In the genomic region with DNA sequence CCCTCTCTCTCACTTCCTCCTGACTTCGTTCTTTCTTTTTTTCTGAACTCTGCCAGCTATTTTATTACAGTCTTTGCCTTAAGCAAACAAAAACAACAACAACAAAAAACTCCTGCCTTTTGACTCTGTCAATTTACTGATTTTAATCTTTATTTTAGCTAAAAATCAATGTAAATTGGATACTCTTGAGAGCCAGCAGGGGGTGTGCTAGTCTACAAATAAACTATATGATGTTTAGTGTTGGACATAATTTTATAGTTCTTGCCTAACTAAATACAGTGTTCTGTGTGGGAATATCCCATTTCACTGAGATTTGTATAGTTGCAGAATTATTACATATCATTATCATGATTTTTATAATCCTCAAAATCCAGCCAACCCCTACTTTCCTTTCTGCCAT, we compare ENCODE assay signal across 17 cellular contexts.
DNase-seq lines count a peak whose midpoint lies in the region; ATAC-seq and TF ChIP-seq lines count a peak whose summit lies in the region.
"Had no signal": no experiment of that assay in that cellular context is flagged by ENCODE, and none has a peak within 500 bp of the region (broad histone marks: within the 10 kb centered on the region; RNA-seq: fewer than 3 reads in every experiment).

No MANE protein-coding gene starts in this region.

- no peaks in the 10 kb centered on the region for H3K4me1 ChIP-seq in Loucy (ENCODE audit: insufficient read depth, low read length, poor library complexity, severe bottlenecking)
- H3K4me1 ChIP-seq in body of pancreas: peaks cover 4% of the 10 kb centered on the region
- no peaks in the 10 kb centered on the region for H3K4me1 ChIP-seq in lower lobe of right lung

- no peak overlapping the region for H2AFZ ChIP-seq in Loucy (ENCODE audit: low read length)

- no peaks in the 10 kb centered on the region for H4K20me1 ChIP-seq in Loucy (ENCODE audit: insufficient read depth, low read length, poor library complexity, severe bottlenecking)

- no peaks in the 10 kb centered on the region for H3K4me1 Mint-ChIP-seq in immature natural killer cell
- H3K4me1 Mint-ChIP-seq in activated CD4-positive, alpha-beta T cell treated with anti-CD3 and anti-CD28 coated beads, Interleukin-2, amount 10 ng/mL, durations not matched to agents 24 days and 14 days: no peaks in the 10 kb centered on the region
- H3K4me1 Mint-ChIP-seq: activated B cell treated with CpG ODN at 0.5 μM for 24 hours, naive B cell had no signal

- H3K9ac ChIP-seq in Loucy (ENCODE audit: low read depth, low read length, poor library complexity, severe bottlenecking): no peak overlapping the region

- peaks cover 0 to 1% (median 0%) of the 10 kb centered on the region in 3 donors for H3K27me3 Mint-ChIP-seq in immature natural killer cell (ENCODE audit: low read depth in 3 of 3)
- no peaks in the 10 kb centered on the region for H3K27me3 Mint-ChIP-seq in activated CD4-positive, alpha-beta T cell treated with anti-CD3 and anti-CD28 coated beads, Interleukin-2, amount 10 ng/mL, durations not matched to agents 24 days and 14 days
- H3K27me3 Mint-ChIP-seq: activated B cell treated with CpG ODN at 0.5 μM for 24 hours, naive B cell had no signal

- H3K36me3 ChIP-seq in Loucy (ENCODE audit: insufficient read depth, low read length) (no peaks in the 10 kb centered on the region), body of pancreas (replicated peaks in 1 of 2; ENCODE audit: insufficient read depth in 1 of 2, low read depth in 2 of 2) (no peaks in the 10 kb centered on the region), lower lobe of right lung (no peaks in the 10 kb centered on the region)

- no peak overlapping the region for H3K4me3 Mint-ChIP-seq in immature natural killer cell
- H3K4me3 Mint-ChIP-seq in activated CD4-positive, alpha-beta T cell treated with anti-CD3 and anti-CD28 coated beads, Interleukin-2, amount 10 ng/mL, durations not matched to agents 24 days and 14 days: no peak overlapping the region
- H3K4me3 Mint-ChIP-seq: activated B cell treated with CpG ODN at 0.5 μM for 24 hours, naive B cell had no signal

- no peaks in the 10 kb centered on the region for H3F3A ChIP-seq in Loucy (ENCODE audit: low read depth)

- H3K4me3 ChIP-seq in Loucy (ENCODE audit: low read length, poor library complexity, severe bottlenecking): no peak overlapping the region
- H3K4me3 ChIP-seq in body of pancreas: no peak overlapping the region
- H3K4me3 ChIP-seq in lower lobe of right lung: no peak overlapping the region

- WGBS in body of pancreas, 2 donors: 0 to 10% methylated on average over 1 of the region's 1 CpG

- H3K9me3 ChIP-seq in Loucy (ENCODE audit: insufficient read depth, low read depth, low read length): peaks cover 4% of the 10 kb centered on the region; the same call in 1 of the 2 replicates
- no peaks in the 10 kb centered on the region for H3K9me3 ChIP-seq in body of pancreas
- H3K9me3 ChIP-seq in lower lobe of right lung: no peaks in the 10 kb centered on the region

- ATAC-seq in body of pancreas (peak; percentile 38), lower lobe of right lung (no peak), HG03469 (IDR thresholded peaks at IDR 0.05; ENCODE audit: unreplicated experiment) (no peak)
- ATAC-seq: stimulated activated naive CD8-positive, alpha-beta T cell treated with anti-CD3 and anti-CD28 coated beads, Interleukin-15, Interleukin-2, amounts not matched to agents 100 U/mL and 50 U/mL, for 24 hours had no signal

- intact Hi-C loops in body of pancreas (cut with DNase I): no loop called here
- intact Hi-C loops in lower lobe of right lung (cut with DNase I): no loop called here
- intact Hi-C loops in activated CD4-positive, alpha-beta T cell treated with anti-CD3 and anti-CD28 coated beads, Interleukin-2, amount 10 ng/mL, durations not matched to agents 24 days and 14 days (cut with micrococcal nuclease): no loop called here

- H3K36me3 Mint-ChIP-seq in immature natural killer cell: no peaks in the 10 kb centered on the region
- H3K36me3 Mint-ChIP-seq in activated CD4-positive, alpha-beta T cell treated with anti-CD3 and anti-CD28 coated beads, Interleukin-2, amount 10 ng/mL, durations not matched to agents 24 days and 14 days (ENCODE audit: low read depth): no peaks in the 10 kb centered on the region
- H3K36me3 Mint-ChIP-seq: naive B cell had no signal

- H3K27ac ChIP-seq in body of pancreas: no peak overlapping the region
- H3K27ac ChIP-seq in lower lobe of right lung: no peak overlapping the region

- H3K79me2 ChIP-seq in Loucy (ENCODE audit: insufficient read depth, low read length): no peaks in the 10 kb centered on the region

- no peak overlapping the region for H3K4me2 ChIP-seq in Loucy (ENCODE audit: low read depth, low read length, poor library complexity, severe bottlenecking)

- CTCF ChIA-PET in GM10248 (lab: Yijun Ruan, JAX): interaction anchor here (0.7 to 1.4 kb wide), 4 partner anchors 17 to 790 kb away, joined by 3 to 5 read pairs (median 4); no protein-coding TSS in a partner anchor

- H3K27me3 ChIP-seq in Loucy (ENCODE audit: insufficient read depth, low read length, poor library complexity, severe bottlenecking): no peaks in the 10 kb centered on the region
- H3K27me3 ChIP-seq in body of pancreas: no peaks in the 10 kb centered on the region
- H3K27me3 ChIP-seq in lower lobe of right lung (ENCODE audit: low read depth): no peaks in the 10 kb centered on the region

- H3K27ac Mint-ChIP-seq in immature natural killer cell: no peak overlapping the region
- H3K27ac Mint-ChIP-seq in activated CD4-positive, alpha-beta T cell treated with anti-CD3 and anti-CD28 coated beads, Interleukin-2, amount 10 ng/mL, durations not matched to agents 24 days and 14 days: no peak overlapping the region
- H3K27ac Mint-ChIP-seq: activated B cell treated with CpG ODN at 0.5 μM for 24 hours, naive B cell had no signal

- no peaks in the 10 kb centered on the region for H3K9me2 ChIP-seq in Loucy (replicated peaks; ENCODE audit: low read depth, low read length)

- H3K9me3 Mint-ChIP-seq in immature natural killer cell: peaks cover 8 to 37% (median 15%) of the 10 kb centered on the region in 6 donors
- peaks cover 3% of the 10 kb centered on the region for H3K9me3 Mint-ChIP-seq in activated CD4-positive, alpha-beta T cell treated with anti-CD3 and anti-CD28 coated beads, Interleukin-2, amount 10 ng/mL, durations not matched to agents 24 days and 14 days

- TF ChIP-seq POLR2A in body of pancreas (IDR thresholded peaks at IDR 0.05): no peak

- POLR2A ChIA-PET in GM10248 (lab: Yijun Ruan, JAX): no interaction called here

- no peak for DNase-seq in GM10248 (ENCODE audit: extremely low spot score)
- peak in 1 of 4 donors; percentile 15 for DNase-seq in body of pancreas
- DNase-seq in lower lobe of right lung: no peak
- no peak for DNase-seq in immature natural killer cell
- no peak for DNase-seq in COR-L47 (lab: John Stamatoyannopoulos, UW)
- DNase-seq in activated CD4-positive, alpha-beta T cell treated with anti-CD3 and anti-CD28 coated beads, Interleukin-2, amount 10 ng/mL, durations not matched to agents 24 days and 14 days: no peak
- DNase-seq: activated B cell treated with CpG ODN at 0.5 μM for 24 hours; activated effector memory CD4-positive, alpha-beta T cell treated with anti-CD3 and anti-CD28 coated beads, Interleukin-2, amount 50 U/mL, for 16 hours; Calu3; dermis blood vessel endothelial cell; hypothalamus; naive B cell; NK-92 treated with Interleukin-12 subunit alpha and Interleukin-12 subunit beta, amount 100 ng/mL, for 24 hours; stimulated activated CD4-positive, alpha-beta T cell treated with anti-CD3 and anti-CD28 coated beads, Interleukin-15, amount 100 ng/mL, for 24 hours; stimulated activated naive CD8-positive, alpha-beta T cell treated with anti-CD3 and anti-CD28 coated beads, Interleukin-15, Interleukin-2, amounts not matched to agents 100 U/mL and 50 U/mL, for 24 hours had no signal

- TF ChIP-seq CTCF in GM10248 (IDR thresholded peaks at IDR 0.05; ENCODE audit: control extremely low read depth, extremely low read depth, low read depth, missing control alignments): peak; percentile 14
- TF ChIP-seq CTCF in Loucy (conservative IDR thresholded peaks at IDR 0.05; ENCODE audit: low read length): peak; percentile 66
- TF ChIP-seq CTCF in body of pancreas (IDR thresholded peaks at IDR 0.05): peak; percentile 8 to 55 (median 49)
- TF ChIP-seq CTCF in lower lobe of right lung (IDR thresholded peaks at IDR 0.05): peak; percentile 9

Comparison
In these comparisons a context has a peak if more than half of its experiments do, and no peak if none do; other contexts are left out.
1. CTCF ChIP-seq: peak in every context shown above with its lines; median percentile 66 in Loucy; 49 in body of pancreas; 14 in GM10248; 9 in lower lobe of right lung.